ENCODE assay signal across 11 cellular contexts in genomic region chr2:20356042-20356441, GRCh38. TPM values are rescaled to one million over a fixed set of nuclear protein-coding genes. Genes with fewer than 3 reads are reported as not detected.
A peak's percentile ranks its signal among the peaks of the same experiment; 100 is the strongest.
DNase-seq lines count a peak whose midpoint lies in the region; ATAC-seq, FAIRE-seq and TF ChIP-seq lines count a peak whose summit lies in the region.
"Had no signal": no experiment of that assay in that cellular context is flagged by ENCODE, and none has a peak within 500 bp of the region (broad histone marks: within the 10 kb centered on the region; RNA-seq: fewer than 3 reads in every experiment).

No MANE protein-coding gene starts in this region.

- H3K4me2 ChIP-seq in H1 (ENCODE audit: insufficient read depth in 1 of 2, low read depth in 2 of 2, low read length in 2 of 2): no peak overlapping the region

- peaks cover 6% of the 10 kb centered on the region for H3K23me2 ChIP-seq in H1 (ENCODE audit: low read depth, low read length)

- no peak overlapping the region for H2BK20ac ChIP-seq in H1 (ENCODE audit: low read length)

- no peak overlapping the region for H3K4me3 ChIP-seq in H1 (ENCODE audit: extremely low read depth in 1 of 4, insufficient read depth in 2 of 4, low read depth in 3 of 4, low read length in 4 of 4)

- peaks cover 3 to 11% (median 8%) of the 10 kb centered on the region in 4 experiments; a peak in 6 of 7 replicates for H3K4me1 ChIP-seq in H1 (replicated peaks in 1 of 4; ENCODE audit: control insufficient read depth in 3 of 4, insufficient read depth in 4 of 4, low read length in 3 of 4)

- DNase-seq in NCI-H2081 (lab: John Stamatoyannopoulos, UW): peak; percentile 34 to 62
- no peak for DNase-seq in NCI-H2081 treated with DMSO at 0.1 percent for 48 hours (lab: John Stamatoyannopoulos, UW)
- DNase-seq in NCI-H446 treated with DMSO at 0.1 percent for 48 hours (lab: John Stamatoyannopoulos, UW): peak; percentile 94
- DNase-seq in H1 (ENCODE audit: low read depth in 1 of 2, low spot score in 2 of 2): no peak
- DNase-seq in urothelium cell line (ENCODE audit: low spot score): peak; percentile 68
- no peak for DNase-seq in T-helper 9 cell
- no peak for DNase-seq in Right ventricle myocardium inferior (ENCODE audit: missing footprints)
- DNase-seq: 8988T; activated CD8-positive, alpha-beta T cell treated with anti-CD3 and anti-CD28 coated beads for 36 hours had no signal

- H4K20me1 ChIP-seq in H1 (replicated peaks in 1 of 2; ENCODE audit: control insufficient read depth in 1 of 2, insufficient read depth in 2 of 2, low read length in 2 of 2): no peaks in the 10 kb centered on the region

- H3K18ac ChIP-seq in H1 (ENCODE audit: extremely low read depth, low read length): no peak overlapping the region

- no peak overlapping the region for H3K9ac ChIP-seq in H1 (replicated peaks in 1 of 4; ENCODE audit: extremely low read depth in 1 of 4, low read depth in 3 of 4, low read length in 3 of 4)

- no peak overlapping the region for H2AK5ac ChIP-seq in H1 (ENCODE audit: low read depth, low read length)

- TF ChIP-seq CTCF in H1 (IDR thresholded peaks at IDR 0.05; ENCODE audit: control extremely low read depth in 1 of 3, insufficient read depth in 1 of 3, low read depth in 1 of 3, low read length in 3 of 3): no peak

- POLR2A ChIA-PET in H1 (lab: Charles Lee; ENCODE audit: partially characterized antibody): no interaction called here

- no peak overlapping the region; the same call in 1 of the 2 replicates for H2BK12ac ChIP-seq in H1 (ENCODE audit: low read depth, low read length)

- WGBS in H1 (ENCODE audit: extremely low coverage in 1 of 2, insufficient coverage in 1 of 2, insufficient read length in 1 of 2, insufficient replicate concordance in 2 of 2, low coverage in 1 of 2, low lambda C conversion rate in 2 of 2, missing lambda C conversion rate in 1 of 2), 2 experiments: 93% methylated on average over 3 of the region's 3 CpGs; no CpG with 5 or more reads in 1 of the 2 experiments

- no peak overlapping the region for H2BK5ac ChIP-seq in H1 (ENCODE audit: low read depth, low read length)

- CTCF ChIA-PET in H1 (lab: Charles Lee; ENCODE audit: partially characterized antibody): interaction anchor here (0.6 to 1.0 kb wide), 2 partner anchors 57 to 1301 kb away, joined by 3 to 4 read pairs; no protein-coding TSS in a partner anchor

- 0 out of 2 replicates have a peak overlapping the region, but pooled peaks have one; percentile 49 for H2AFZ ChIP-seq in H1 (ENCODE audit: low read length)

- FAIRE-seq in H1 (lab: Jason Lieb, UNC) (no peak), urothelium cell line (lab: Jason Lieb, UNC) (no peak)
- FAIRE-seq: H54 had no signal

- no peak overlapping the region for H4K91ac ChIP-seq in H1 (replicated peaks; ENCODE audit: insufficient read length, low read length)

- no peak for TF ChIP-seq EP300 in H1 (IDR thresholded peaks at IDR 0.05; ENCODE audit: borderline replicate concordance in 1 of 2, low read depth in 2 of 2, low read length in 2 of 2)

- ATAC-seq in HG03095 (IDR thresholded peaks at IDR 0.05; ENCODE audit: unreplicated experiment) (no peak), Right ventricle myocardium inferior (no peak)
- ATAC-seq: activated CD8-positive, alpha-beta T cell treated with anti-CD3 and anti-CD28 coated beads for 36 hours had no signal

- H3K56ac ChIP-seq in H1 (replicated peaks; ENCODE audit: insufficient read length, low read depth, low read length): no peak overlapping the region

- H3K4ac ChIP-seq in H1 (replicated peaks; ENCODE audit: insufficient read length, low read depth, low read length): no peak overlapping the region

- no peaks in the 10 kb centered on the region for H3K9me3 ChIP-seq in H1 (ENCODE audit: insufficient read depth in 2 of 2, low read depth in 1 of 2, low read length in 1 of 2)

- no peak overlapping the region for H4K8ac ChIP-seq in H1 (ENCODE audit: extremely low read depth, insufficient read depth, low read length)

- H3K79me2 ChIP-seq in H1 (ENCODE audit: control insufficient read depth in 1 of 2, insufficient read depth in 2 of 2, low read length in 2 of 2): no peaks in the 10 kb centered on the region

- intact Hi-C loops in Right ventricle myocardium inferior (cut with DNase I): no loop called here

- H3K27me3 ChIP-seq in H1 (replicated peaks in 1 of 4; ENCODE audit: control insufficient read depth in 3 of 4, extremely low read depth in 1 of 4, insufficient read depth in 3 of 4, low read length in 3 of 4): no peaks in the 10 kb centered on the region

- TF ChIP-seq RAD21 in H1 (IDR thresholded peaks at IDR 0.05 in 1 of 2, conservative IDR thresholded peaks at IDR 0.05 in 1 of 2; ENCODE audit: low read depth in 2 of 2, low read length in 2 of 2): no peak

- no peaks in the 10 kb centered on the region for H3K79me1 ChIP-seq in H1 (ENCODE audit: low read depth, low read length)

- H2BK15ac ChIP-seq in H1 (ENCODE audit: low read length): no peak overlapping the region

- H3K23ac ChIP-seq in H1 (ENCODE audit: insufficient read length): no peak overlapping the region

- no peak overlapping the region for H4K5ac ChIP-seq in H1 (ENCODE audit: insufficient read length, low read depth, low read length)

- no peak overlapping the region for H3K14ac ChIP-seq in H1 (ENCODE audit: insufficient read length)

- H2BK120ac ChIP-seq in H1 (replicated peaks; ENCODE audit: low read depth, low read length): no peak overlapping the region

- TF ChIP-seq POLR2A in H1 (IDR thresholded peaks at IDR 0.05; ENCODE audit: control extremely low read depth in 1 of 2, low read depth in 2 of 2, low read length in 2 of 2): no peak

- H3K27ac ChIP-seq in H1 (ENCODE audit: low read depth, low read length): no peak overlapping the region

- H3K36me3 ChIP-seq in H1 (ENCODE audit: control insufficient read depth in 2 of 4, insufficient read depth in 4 of 4, low read length in 3 of 4): no peaks in the 10 kb centered on the region

RNA-seq across cellular contexts. Expression of gene PUM2, which starts 5.4 kb away (rescaled TPM):
- total RNA-seq in H1 (2021; fragmentation: NEBNext Ultra II Directional; extraction: Animal tissue kit (Norgen Biotek cat#: 25700)): 109 and 114 TPM in 2 replicates
- polyA plus RNA-seq in H1 (2011; rRNA removed): 30.1 and 46.6 TPM in 2 replicates
- polyA plus RNA-seq in H1 (2011; cell fraction: cytosol; rRNA removed): 40.1 TPM
- 37.3 TPM for polyA plus RNA-seq in H1 (2011; cell fraction: nucleus; rRNA removed)
- 33.7 to 56.1 TPM (median 47.0 TPM) in 4 replicates for polyA plus RNA-seq in H1 (2012, experiment 1 of 2)
- 2.6 TPM for polyA plus RNA-seq in H1 (2012, experiment 2 of 2)
- 31.1 TPM for polyA plus RNA-seq in H1 (2013, experiment 1 of 2)
- 31.5 TPM for polyA plus RNA-seq in H1 (2013, experiment 2 of 2)
- polyA minus RNA-seq in H1 (2011; rRNA and poly(A)+ RNA removed): 336 and 378 TPM in 2 replicates
- 98.2 TPM for polyA minus RNA-seq in H1 (2011; cell fraction: cytosol; rRNA and poly(A)+ RNA removed)
- 170 TPM for polyA minus RNA-seq in H1 (2011; cell fraction: nucleus; rRNA and poly(A)+ RNA removed)
- 71.4 TPM for total RNA-seq in Right ventricle myocardium inferior

Comparison
In these comparisons a context has a peak if more than half of its experiments do, and no peak if none do; other contexts are left out.
1. DNase-seq: peak in NCI-H2081 (2 of 2), NCI-H446 treated with DMSO at 0.1 percent for 48 hours (single experiment) and urothelium cell line (single experiment); none in NCI-H2081 treated with DMSO at 0.1 percent for 48 hours (single experiment), H1 (0 of 2), T-helper 9 cell (single experiment) and Right ventricle myocardium inferior (single experiment).